Comparison of ENCODE assay signal across 9 cellular contexts in the genomic region with DNA sequence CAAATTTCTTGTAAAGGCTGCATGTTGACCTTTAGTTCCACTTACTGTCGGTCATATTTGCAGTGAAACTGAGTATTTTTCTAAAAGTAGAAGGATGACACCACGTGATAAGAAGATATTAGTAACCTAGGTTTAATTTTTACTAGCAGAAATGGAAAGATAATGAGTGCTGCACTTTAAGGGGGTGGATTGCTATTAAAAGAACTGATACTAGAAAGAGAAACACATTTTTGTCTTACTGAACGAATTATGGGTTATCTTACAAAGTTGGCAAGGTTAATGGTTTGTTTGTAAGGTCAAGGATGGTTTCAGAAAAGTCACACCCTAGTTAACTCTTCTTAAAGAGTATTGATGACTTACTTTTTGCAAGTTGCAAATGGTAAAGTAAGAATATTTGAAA. TPM values are rescaled to one million over a fixed set of nuclear protein-coding genes. Genes with fewer than 3 reads are reported as not detected.
DNase-seq lines count a peak whose midpoint lies in the region; ATAC-seq and TF ChIP-seq lines count a peak whose summit lies in the region.
"Had no signal": no experiment of that assay in that cellular context is flagged by ENCODE, and none has a peak within 500 bp of the region (broad histone marks: within the 10 kb centered on the region; RNA-seq: fewer than 3 reads in every experiment).

No MANE protein-coding gene starts in this region.

- peak overlapping the region; percentile 89 for H3K9ac ChIP-seq in SK-N-SH
- H3K9ac ChIP-seq in HUES48 (ENCODE audit: low read depth, low read length) = no peak overlapping the region
- no peak overlapping the region for H3K9ac ChIP-seq in neural cell (ENCODE audit: low read length)

- CTCF ChIA-PET in SK-N-SH (lab: Yijun Ruan, JAX) = interaction anchor here (3.6 kb wide), 1 partner anchor 214 kb away, joined by 19 read pairs; no protein-coding TSS in a partner anchor

- WGBS in SK-N-SH (ENCODE audit: low lambda C conversion rate) = 63% methylated on average over 3 of the region's 3 CpGs

- H3K9me3 ChIP-seq in SK-N-SH (no peaks in the 10 kb centered on the region), HUES48 (ENCODE audit: control insufficient read depth, insufficient read depth, low read length) (no peaks in the 10 kb centered on the region), neural cell (ENCODE audit: low read length) (no peaks in the 10 kb centered on the region)
- H3K9me3 ChIP-seq: Peyer's patch had no signal

- TF ChIP-seq RAD21 in SK-N-SH (IDR thresholded peaks at IDR 0.05; ENCODE audit: low read length) (no peak), neural cell (conservative IDR thresholded peaks at IDR 0.05) (no peak)

- no peak overlapping the region for H2AFZ ChIP-seq in SK-N-SH (ENCODE audit: low read depth)
- H2AFZ ChIP-seq in neural cell (ENCODE audit: low read depth, low read length) = no peak overlapping the region

- H3K9me2 ChIP-seq in SK-N-SH (no peaks in the 10 kb centered on the region), neural cell (ENCODE audit: insufficient read depth, low read length) (no peaks in the 10 kb centered on the region)

- TF ChIP-seq CTCF in SK-N-SH (IDR thresholded peaks at IDR 0.05) (no peak), neural cell (IDR thresholded peaks at IDR 0.05; ENCODE audit: poor library complexity, severe bottlenecking) (no peak), coronary artery (IDR thresholded peaks at IDR 0.05) (no peak)

- no peak overlapping the region for H3K27ac ChIP-seq in SK-N-SH (ENCODE audit: low read depth in 2 of 2, low read length in 1 of 2)
- H3K27ac ChIP-seq in HUES48 (ENCODE audit: low read depth, low read length) = no peak overlapping the region
- H3K27ac ChIP-seq in neural cell (ENCODE audit: low read length) = no peak overlapping the region
- H3K27ac ChIP-seq in coronary artery = no peak overlapping the region

- H3K36me3 ChIP-seq in SK-N-SH (replicated peaks in 1 of 2; ENCODE audit: control insufficient read depth in 1 of 2, insufficient read depth in 2 of 2, low read length in 1 of 2) (peaks cover under 1 to 10% of the 10 kb centered on the region in 2 experiments), HUES48 (ENCODE audit: control insufficient read depth, insufficient read depth, low read length) (no peaks in the 10 kb centered on the region), neural cell (ENCODE audit: insufficient read depth, low read length) (no peaks in the 10 kb centered on the region)
- H3K36me3 ChIP-seq: Peyer's patch had no signal

- ATAC-seq in SK-N-SH treated with all-trans-retinoic acid at 6 μM for 48 hours (no peak), GM21723 (IDR thresholded peaks at IDR 0.05; ENCODE audit: unreplicated experiment) (peak; percentile 34)

- TF ChIP-seq EP300 in SK-N-SH (IDR thresholded peaks at IDR 0.05; ENCODE audit: borderline replicate concordance in 1 of 2, low read depth in 1 of 2, low read length in 1 of 2) (no peak), neural cell (conservative IDR thresholded peaks at IDR 0.05; ENCODE audit: poor library complexity, severe bottlenecking) (no peak)

- H3K27me3 ChIP-seq in SK-N-SH (ENCODE audit: insufficient read depth) (no peaks in the 10 kb centered on the region), HUES48 (ENCODE audit: control insufficient read depth, insufficient read depth, low read length) (no peaks in the 10 kb centered on the region), neural cell (ENCODE audit: insufficient read depth, low read depth, low read length) (no peaks in the 10 kb centered on the region)
- H3K27me3 ChIP-seq: Peyer's patch had no signal

- H3K4me1 ChIP-seq in SK-N-SH (ENCODE audit: control insufficient read depth in 1 of 2, insufficient read depth in 2 of 2, low read depth in 1 of 2, low read length in 1 of 2) (peaks cover 8 to 15% of the 10 kb centered on the region in 2 experiments; a peak in 2 of 4 replicates), HUES48 (ENCODE audit: control insufficient read depth, insufficient read depth, low read length) (peaks cover 29% of the 10 kb centered on the region)

- peak overlapping the region; percentile 84 for H3K4me2 ChIP-seq in SK-N-SH
- peak overlapping the region; percentile 85 for H3K4me2 ChIP-seq in neural cell (ENCODE audit: low read length)

- DNase-seq in SK-N-SH = no peak
- no peak for DNase-seq in coronary artery (ENCODE audit: low spot score)
- DNase-seq in central memory CD4-positive, alpha-beta T cell = no peak
- no peak for DNase-seq in ureter (ENCODE audit: low spot score)
- DNase-seq: Peyer's patch had no signal

- peak overlapping the region; percentile 79 to 81; a peak in 3 of 4 replicates for H3K4me3 ChIP-seq in SK-N-SH (ENCODE audit: low read depth in 2 of 2, low read length in 1 of 2)
- H3K4me3 ChIP-seq in HUES48 (ENCODE audit: low read depth, low read length) = peak overlapping the region; percentile 97; the same call in 1 of the 2 replicates
- H3K4me3 ChIP-seq in neural cell (ENCODE audit: low read length) = peak overlapping the region; percentile 91
- H3K4me3 ChIP-seq in coronary artery = no peak overlapping the region

- peaks cover 61% of the 10 kb centered on the region for H4K20me1 ChIP-seq in SK-N-SH (ENCODE audit: insufficient read depth)
- H4K20me1 ChIP-seq in neural cell (ENCODE audit: insufficient read depth) = no peaks in the 10 kb centered on the region

- peaks cover 2% of the 10 kb centered on the region for H3F3A ChIP-seq in SK-N-SH (replicated peaks; ENCODE audit: insufficient read depth)
- H3F3A ChIP-seq in neural cell (ENCODE audit: insufficient read depth, low read length, poor library complexity, severe bottlenecking) = no peaks in the 10 kb centered on the region

- POLR2A ChIA-PET in SK-N-SH (lab: Yijun Ruan, JAX) = no interaction called here

- H3K79me2 ChIP-seq in SK-N-SH (ENCODE audit: insufficient read depth) (peaks cover 80% of the 10 kb centered on the region), neural cell (replicated peaks; ENCODE audit: insufficient read depth, low read length) (peaks cover 60% of the 10 kb centered on the region)

TF ChIP-seq in SK-N-SH, 30 proteins besides CTCF, POLR2A, EP300 and RAD21:
- TF ChIP-seq NRF1 (IDR thresholded peaks at IDR 0.05; ENCODE audit: low read depth, low read length) = no peak
- TF ChIP-seq GATA2 (CRISPR knock-in tag; IDR thresholded peaks at IDR 0.05) = no peak
- no peak for TF ChIP-seq ELF1 (IDR thresholded peaks at IDR 0.05)

TF ChIP-seq in SK-N-SH treated with all-trans-retinoic acid at 6 μM for 48 hours, 23 proteins besides CTCF, POLR2A, EP300 and RAD21:
- TF ChIP-seq ISL1 (CRISPR knock-in tag; IDR thresholded peaks at IDR 0.05) = no peak

TF ChIP-seq in neural cell, 6 proteins besides CTCF, POLR2A, EP300 and RAD21:
- TF ChIP-seq SMC3 (conservative IDR thresholded peaks at IDR 0.05; ENCODE audit: poor library complexity) = no peak

RNA-seq across cellular contexts. Expression of a gene that starts 2.4 kb away (rescaled TPM):
- polyA plus RNA-seq in SK-N-SH (2012; rRNA removed) (24.7 and 36.3 TPM in 2 replicates), neural cell (33.7 and 34.8 TPM in 2 replicates)
- polyA plus RNA-seq in SK-N-SH (2012; cell fraction: cytosol; rRNA removed) = 32.8 and 34.4 TPM in 2 replicates
- 33.6 and 38.3 TPM in 2 replicates for polyA plus RNA-seq in SK-N-SH (2012; cell fraction: nucleus; rRNA removed)
- 45.5 and 50.9 TPM in 2 replicates for polyA minus RNA-seq in neural cell
- 6.2 TPM for total RNA-seq in ureter
